Comparison of ENCODE assay signal across 13 cellular contexts in the genomic region with DNA sequence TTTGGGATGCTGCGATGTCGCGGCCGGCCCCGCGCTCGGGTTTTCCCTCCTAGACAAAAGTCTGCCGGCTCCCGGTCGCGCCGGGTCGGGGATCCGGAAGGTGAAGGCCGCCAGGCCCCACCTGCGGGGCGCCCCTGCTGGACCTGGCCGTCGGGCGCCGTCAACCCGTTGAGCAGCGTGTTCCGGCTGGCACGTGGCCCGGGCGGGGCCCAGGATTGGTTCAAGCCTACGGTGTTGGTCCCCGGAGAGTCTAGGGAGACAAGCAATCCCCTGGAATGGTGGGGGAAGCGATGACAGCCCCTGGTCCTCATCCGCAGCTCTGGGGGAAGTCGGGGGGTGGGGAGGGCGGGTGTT. TPM values are rescaled to one million over a fixed set of nuclear protein-coding genes. Genes with fewer than 3 reads are reported as not detected.
DNase-seq lines count a peak whose midpoint lies in the region; ATAC-seq and TF ChIP-seq lines count a peak whose summit lies in the region.
"Not testable (repeated sequence)": the region's sequence is repeated elsewhere in the genome, so short reads cannot be mapped to it uniquely, and the experiment has no call there.
"Had no signal": no experiment of that assay in that cellular context is flagged by ENCODE, and none has a peak within 500 bp of the region (broad histone marks: within the 10 kb centered on the region; RNA-seq: fewer than 3 reads in every experiment).

No MANE protein-coding gene starts in this region.

- H3K4me3 Mint-ChIP-seq in CD4-positive, alpha-beta T cell; WTC11; natural killer cell treated with Interleukin-12 subunit alpha and Interleukin-12 subunit beta and Interleukin-15 and Interleukin-18, amount 100 ng/mL, for 72 hours: not testable (repeated sequence)

- not testable (repeated sequence) for H3K27ac ChIP-seq in CD4-positive, alpha-beta T cell (ENCODE audit: low read depth, low read length); foreskin keratinocyte

- not testable (repeated sequence) for H3K9me3 Mint-ChIP-seq in CD4-positive, alpha-beta T cell; WTC11; natural killer cell treated with Interleukin-12 subunit alpha and Interleukin-12 subunit beta and Interleukin-15 and Interleukin-18, amount 100 ng/mL, for 72 hours

- H3K4me1 Mint-ChIP-seq in CD4-positive, alpha-beta T cell (ENCODE audit: low read depth); WTC11; natural killer cell treated with Interleukin-12 subunit alpha and Interleukin-12 subunit beta and Interleukin-15 and Interleukin-18, amount 100 ng/mL, for 72 hours (ENCODE audit: low read depth in 2 of 2): not testable (repeated sequence)

- CTCF ChIA-PET in CD4-positive, alpha-beta T cell (lab: Charles Lee); WTC11 (lab: Charles Lee): not testable (repeated sequence)

- H3K36me3 Mint-ChIP-seq in CD4-positive, alpha-beta T cell (ENCODE audit: low read depth); WTC11; natural killer cell treated with Interleukin-12 subunit alpha and Interleukin-12 subunit beta and Interleukin-15 and Interleukin-18, amount 100 ng/mL, for 72 hours: not testable (repeated sequence)

- H3K27ac Mint-ChIP-seq in CD4-positive, alpha-beta T cell; WTC11; natural killer cell treated with Interleukin-12 subunit alpha and Interleukin-12 subunit beta and Interleukin-15 and Interleukin-18, amount 100 ng/mL, for 72 hours: not testable (repeated sequence)

- POLR2A ChIA-PET in CD4-positive, alpha-beta T cell (lab: Charles Lee); WTC11 (lab: Charles Lee): not testable (repeated sequence)

- ATAC-seq in CD4-positive, alpha-beta T cell (ENCODE audit: poor library complexity), result peak; percentile 61
- peak; percentile 59 for ATAC-seq in GM19328 (IDR thresholded peaks at IDR 0.05; ENCODE audit: unreplicated experiment)
- peak; percentile 68 for ATAC-seq in GM21619 (IDR thresholded peaks at IDR 0.05; ENCODE audit: unreplicated experiment)
- ATAC-seq in HG02938 (IDR thresholded peaks at IDR 0.05; ENCODE audit: unreplicated experiment), result peak; percentile 43
- ATAC-seq in HG03354 (IDR thresholded peaks at IDR 0.05; ENCODE audit: poor library complexity, severe bottlenecking, unreplicated experiment), result peak; percentile 77
- ATAC-seq in WTC11, result peak; percentile 67
- ATAC-seq in foreskin keratinocyte, result peak; percentile 76
- ATAC-seq in natural killer cell treated with Interleukin-12 subunit alpha and Interleukin-12 subunit beta and Interleukin-15 and Interleukin-18, amount 100 ng/mL, for 72 hours, result peak; percentile 83 to 86

- intact Hi-C loops in CD4-positive, alpha-beta T cell (cut with DNase I, micrococcal nuclease), result not testable (repeated sequence)

- H3K4me1 ChIP-seq in foreskin keratinocyte, result not testable (repeated sequence)

- not testable (repeated sequence) for H3K9me3 ChIP-seq in CD4-positive, alpha-beta T cell (ENCODE audit: control insufficient read depth, low read length)

- not testable (repeated sequence) for H3K27me3 ChIP-seq in CD4-positive, alpha-beta T cell (ENCODE audit: control insufficient read depth, insufficient read depth, low read length); foreskin keratinocyte

- DNase-seq in CD4-positive, alpha-beta T cell; WTC11 (ENCODE audit: low spot score); foreskin keratinocyte; natural killer cell treated with Interleukin-12 subunit alpha and Interleukin-12 subunit beta and Interleukin-15 and Interleukin-18, amount 100 ng/mL, for 72 hours (ENCODE audit: low spot score): not testable (repeated sequence)

- H3K27me3 Mint-ChIP-seq in CD4-positive, alpha-beta T cell; WTC11 (ENCODE audit: low read depth); natural killer cell treated with Interleukin-12 subunit alpha and Interleukin-12 subunit beta and Interleukin-15 and Interleukin-18, amount 100 ng/mL, for 72 hours: not testable (repeated sequence)

- not testable (repeated sequence) for TF ChIP-seq CTCF in CD4-positive, alpha-beta T cell (IDR thresholded peaks at IDR 0.05); WTC11 (IDR thresholded peaks at IDR 0.05); foreskin keratinocyte (conservative IDR thresholded peaks at IDR 0.05)

RNA-seq across cellular contexts. Expression of a gene that starts 0.3 kb away (rescaled TPM):
- total RNA-seq in CD4-positive, alpha-beta T cell, result 1 to 10 TPM; 3.1 to 4.7 TPM
- total RNA-seq in WTC11 (2021), result 1.4 to 17.3 TPM (median 2.8 TPM) in 3 replicates
- total RNA-seq in foreskin keratinocyte, result 1.8 and 5.3 TPM in 2 replicates
- polyA plus RNA-seq in foreskin keratinocyte, result 2.5 and 7.8 TPM in 2 replicates
- total RNA-seq in natural killer cell treated with Interleukin-12 subunit alpha and Interleukin-12 subunit beta and Interleukin-15 and Interleukin-18, amount 100 ng/mL, for 72 hours, result 10 to 100 TPM in 1 of 2 donors, 1 to 10 TPM in 1; 4.4 to 14.9 TPM

RNA-seq across cellular contexts. Expression of a gene that starts 11.8 kb away (rescaled TPM):
- not detected for total RNA-seq in CD4-positive, alpha-beta T cell
- total RNA-seq in WTC11 (2021) (0.23 to 0.62 TPM (median 0.44 TPM) in 3 replicates), foreskin keratinocyte (not detected in 2 replicates)
- not detected in 2 replicates for polyA plus RNA-seq in foreskin keratinocyte
- not detected for total RNA-seq in natural killer cell treated with Interleukin-12 subunit alpha and Interleukin-12 subunit beta and Interleukin-15 and Interleukin-18, amount 100 ng/mL, for 72 hours
- total RNA-seq: osteoblast, SK-MEL-5 had no signal

RNA-seq across cellular contexts. Expression of a gene that starts 48.2 kb away (rescaled TPM):
- not detected for total RNA-seq in CD4-positive, alpha-beta T cell
- total RNA-seq in WTC11 (2021), result not detected in 3 replicates
- total RNA-seq in foreskin keratinocyte, result not detected in 2 replicates
- polyA plus RNA-seq in foreskin keratinocyte, result not detected in 2 replicates
- not detected for total RNA-seq in natural killer cell treated with Interleukin-12 subunit alpha and Interleukin-12 subunit beta and Interleukin-15 and Interleukin-18, amount 100 ng/mL, for 72 hours
- total RNA-seq: H1, mesothelial cell of epicardium, osteoblast, SK-MEL-5 had no signal
- polyA plus RNA-seq: H1, immature natural killer cell had no signal
